8 cellular contexts compared by ENCODE assay signal in genomic region chr9:114484854-114485443, GRCh38. TPM values are rescaled to one million over a fixed set of nuclear protein-coding genes. Genes with fewer than 3 reads are reported as not detected.
DNase-seq lines count a peak whose midpoint lies in the region; ATAC-seq and TF ChIP-seq lines count a peak whose summit lies in the region.

No MANE protein-coding gene starts in this region.

- no peaks in the 10 kb centered on the region for H3K9me3 Mint-ChIP-seq in type B pancreatic cell

- DNase-seq in GM10266 (ENCODE audit: extremely low spot score) (peak; percentile 62), SW 1271 (lab: John Stamatoyannopoulos, UW) (peak; percentile 21 to 24), astrocyte of the hippocampus (ENCODE audit: low read depth, low spot score) (peak; percentile 46), NCI-H526 treated with DMSO at 0.1 percent for 48 hours (lab: John Stamatoyannopoulos, UW) (no peak), type B pancreatic cell (ENCODE audit: extremely low spot score, unreplicated experiment) (no peak)
- peak; percentile 9 for DNase-seq in stimulated activated CD8-positive, alpha-beta memory T cell treated with anti-CD3 and anti-CD28 coated beads, Interleukin-12 subunit alpha, Interleukin-12 subunit beta, amount 100 ng/mL, for 4 hours (ENCODE audit: low read depth)

- no peaks in the 10 kb centered on the region for H3K27me3 Mint-ChIP-seq in type B pancreatic cell

- no peak overlapping the region for H3K27ac Mint-ChIP-seq in type B pancreatic cell

- H3K36me3 Mint-ChIP-seq in type B pancreatic cell: no peaks in the 10 kb centered on the region

- ATAC-seq in HG02763 (IDR thresholded peaks at IDR 0.05; ENCODE audit: unreplicated experiment): peak; percentile 50
- no peak for ATAC-seq in HG03025 (IDR thresholded peaks at IDR 0.05; ENCODE audit: low FRiP score, unreplicated experiment)

- H3K4me3 Mint-ChIP-seq in type B pancreatic cell: no peak overlapping the region

- peaks cover 19% of the 10 kb centered on the region for H3K4me1 Mint-ChIP-seq in type B pancreatic cell (ENCODE audit: unreplicated experiment)

- no peak for TF ChIP-seq CTCF in GM10266 (IDR thresholded peaks at IDR 0.05; ENCODE audit: control insufficient read depth, insufficient read depth, low read depth, missing control alignments)
- TF ChIP-seq CTCF in type B pancreatic cell (conservative IDR thresholded peaks at IDR 0.05): no peak

RNA-seq across cellular contexts. Expression of gene WHRN, which starts 20.3 kb away (rescaled TPM):
- total RNA-seq in type B pancreatic cell (ENCODE audit: low replicate concordance): 12.2 and 13.3 TPM in 2 replicates

Comparison
In these comparisons a context has a peak if more than half of its experiments do, and no peak if none do; other contexts are left out.
1. DNase-seq: peak in GM10266 (single experiment), SW 1271 (2 of 2), astrocyte of the hippocampus (single experiment) and stimulated activated CD8-positive, alpha-beta memory T cell treated with anti-CD3 and anti-CD28 coated beads, Interleukin-12 subunit alpha, Interleukin-12 subunit beta, amount 100 ng/mL, for 4 hours (single experiment); none in NCI-H526 treated with DMSO at 0.1 percent for 48 hours (single experiment) and type B pancreatic cell (single experiment).